24 cellular contexts compared by ENCODE assay signal in the genomic region with DNA sequence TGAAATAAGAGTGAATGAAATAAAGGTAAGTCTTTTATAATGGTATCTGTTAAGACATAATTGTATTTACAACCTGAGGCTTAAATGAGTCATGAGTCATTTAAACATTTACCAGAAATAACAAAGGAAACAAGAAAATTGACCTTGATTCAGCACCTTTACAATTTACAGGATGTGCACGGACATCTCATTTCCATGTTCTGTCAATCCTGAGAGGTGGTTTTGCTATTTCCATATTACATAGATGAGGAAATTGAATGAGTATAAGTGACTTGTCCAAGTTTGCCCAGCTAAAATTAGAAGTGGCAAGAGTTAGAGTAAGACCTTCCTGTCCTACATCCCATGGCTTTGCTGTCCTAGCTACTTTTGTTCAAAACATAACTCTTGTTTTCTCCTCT.
DNase-seq lines count a peak whose midpoint lies in the region; ATAC-seq, FAIRE-seq and TF ChIP-seq lines count a peak whose summit lies in the region.
"Had no signal": no experiment of that assay in that cellular context is flagged by ENCODE, and none has a peak within 500 bp of the region (broad histone marks: within the 10 kb centered on the region; RNA-seq: fewer than 3 reads in every experiment).

No MANE protein-coding gene starts in this region.

- H3K4me3 Mint-ChIP-seq in Caco-2 (ENCODE audit: unreplicated experiment) (no peak overlapping the region), endothelial cell (ENCODE audit: unreplicated experiment) (no peak overlapping the region)
- no peak overlapping the region for H3K4me3 Mint-ChIP-seq in activated CD8-positive, alpha-beta memory T cell treated with anti-CD3 and anti-CD28 coated beads, Interleukin-2, amount 10 ng/mL, durations not matched to agents 7 days and 5 days
- H3K4me3 Mint-ChIP-seq in activated CD4-positive, alpha-beta memory T cell treated with anti-CD3 and anti-CD28 coated beads, Interleukin-2, amount 10 ng/mL, durations not matched to agents 7 days and 5 days, result no peak overlapping the region
- H3K4me3 Mint-ChIP-seq: activated B cell treated with CpG ODN at 0.5 μM for 24 hours; activated naive CD4-positive, alpha-beta T cell treated with anti-CD3 and anti-CD28 coated beads, Interleukin-2, amount 10 ng/mL, durations not matched to agents 7 days and 5 days; activated T-cell treated with anti-CD3 and anti-CD28 coated beads, Interleukin-2, amount 50 U/mL, for 24 hours; effector memory CD8-positive, alpha-beta T cell had no signal

- intact Hi-C loops in Caco-2 (cut with micrococcal nuclease; ENCODE audit: unreplicated experiment), result no loop called here

- H3K4me1 Mint-ChIP-seq in Caco-2 (ENCODE audit: low read depth, unreplicated experiment), result no peaks in the 10 kb centered on the region
- peaks cover 18% of the 10 kb centered on the region for H3K4me1 Mint-ChIP-seq in endothelial cell (ENCODE audit: unreplicated experiment)
- H3K4me1 Mint-ChIP-seq in activated CD8-positive, alpha-beta memory T cell treated with anti-CD3 and anti-CD28 coated beads, Interleukin-2, amount 10 ng/mL, durations not matched to agents 7 days and 5 days, result no peaks in the 10 kb centered on the region
- no peaks in the 10 kb centered on the region for H3K4me1 Mint-ChIP-seq in activated CD4-positive, alpha-beta memory T cell treated with anti-CD3 and anti-CD28 coated beads, Interleukin-2, amount 10 ng/mL, durations not matched to agents 7 days and 5 days
- H3K4me1 Mint-ChIP-seq: activated B cell treated with CpG ODN at 0.5 μM for 24 hours; activated naive CD4-positive, alpha-beta T cell treated with anti-CD3 and anti-CD28 coated beads, Interleukin-2, amount 10 ng/mL, durations not matched to agents 7 days and 5 days had no signal

- no peak for ATAC-seq in activated CD8-positive, alpha-beta memory T cell treated with anti-CD3 and anti-CD28 coated beads, Interleukin-2, amount 10 ng/mL, durations not matched to agents 7 days and 5 days
- ATAC-seq: effector memory CD8-positive, alpha-beta T cell; sciatic nerve had no signal

- TF ChIP-seq CTCF in Caco-2 (IDR thresholded peaks at IDR 0.05; ENCODE audit: insufficient read depth in 1 of 2, low read depth in 1 of 2, low read length in 1 of 2, severe bottlenecking in 1 of 2, unreplicated experiment in 1 of 2) (no peak), endothelial cell (IDR thresholded peaks at IDR 0.05; ENCODE audit: unreplicated experiment) (no peak)

- no peaks in the 10 kb centered on the region for H3K9me3 ChIP-seq in Caco-2
- H3K9me3 ChIP-seq: uterus had no signal

- H3K27me3 Mint-ChIP-seq in Caco-2 (ENCODE audit: insufficient read depth, unreplicated experiment) (no peaks in the 10 kb centered on the region), endothelial cell (ENCODE audit: unreplicated experiment) (no peaks in the 10 kb centered on the region)
- H3K27me3 Mint-ChIP-seq in activated CD8-positive, alpha-beta memory T cell treated with anti-CD3 and anti-CD28 coated beads, Interleukin-2, amount 10 ng/mL, durations not matched to agents 7 days and 5 days, result no peaks in the 10 kb centered on the region
- H3K27me3 Mint-ChIP-seq in activated CD4-positive, alpha-beta memory T cell treated with anti-CD3 and anti-CD28 coated beads, Interleukin-2, amount 10 ng/mL, durations not matched to agents 7 days and 5 days, result no peaks in the 10 kb centered on the region
- H3K27me3 Mint-ChIP-seq: activated B cell treated with CpG ODN at 0.5 μM for 24 hours; activated naive CD4-positive, alpha-beta T cell treated with anti-CD3 and anti-CD28 coated beads, Interleukin-2, amount 10 ng/mL, durations not matched to agents 7 days and 5 days; activated T-cell treated with anti-CD3 and anti-CD28 coated beads, Interleukin-2, amount 50 U/mL, for 24 hours; effector memory CD8-positive, alpha-beta T cell had no signal

- CTCF ChIA-PET in Caco-2 (lab: Charles Lee), result no interaction called here
- CTCF ChIA-PET in activated CD8-positive, alpha-beta memory T cell treated with anti-CD3 and anti-CD28 coated beads, Interleukin-2, amount 10 ng/mL, durations not matched to agents 7 days and 5 days (lab: Charles Lee), result no interaction called here
- CTCF ChIA-PET in activated CD4-positive, alpha-beta memory T cell treated with anti-CD3 and anti-CD28 coated beads, Interleukin-2, amount 10 ng/mL, durations not matched to agents 7 days and 5 days (lab: Charles Lee), result no interaction called here

- no peak for FAIRE-seq in HTR-8/SVneo (lab: Jason Lieb, UNC)
- FAIRE-seq: GM12891, GM19239 had no signal

- peaks cover 20% of the 10 kb centered on the region for H3K36me3 Mint-ChIP-seq in Caco-2 (ENCODE audit: insufficient read depth, unreplicated experiment)
- H3K36me3 Mint-ChIP-seq in endothelial cell (ENCODE audit: low read depth, unreplicated experiment), result no peaks in the 10 kb centered on the region
- no peaks in the 10 kb centered on the region for H3K36me3 Mint-ChIP-seq in activated CD8-positive, alpha-beta memory T cell treated with anti-CD3 and anti-CD28 coated beads, Interleukin-2, amount 10 ng/mL, durations not matched to agents 7 days and 5 days
- no peaks in the 10 kb centered on the region for H3K36me3 Mint-ChIP-seq in activated CD4-positive, alpha-beta memory T cell treated with anti-CD3 and anti-CD28 coated beads, Interleukin-2, amount 10 ng/mL, durations not matched to agents 7 days and 5 days (ENCODE audit: low read depth)

- no peaks in the 10 kb centered on the region for H3K9me3 Mint-ChIP-seq in Caco-2 (ENCODE audit: unreplicated experiment)
- no peaks in the 10 kb centered on the region for H3K9me3 Mint-ChIP-seq in endothelial cell (ENCODE audit: unreplicated experiment)
- H3K9me3 Mint-ChIP-seq in activated CD8-positive, alpha-beta memory T cell treated with anti-CD3 and anti-CD28 coated beads, Interleukin-2, amount 10 ng/mL, durations not matched to agents 7 days and 5 days (ENCODE audit: low read depth), result no peaks in the 10 kb centered on the region
- peaks cover 3% of the 10 kb centered on the region for H3K9me3 Mint-ChIP-seq in activated CD4-positive, alpha-beta memory T cell treated with anti-CD3 and anti-CD28 coated beads, Interleukin-2, amount 10 ng/mL, durations not matched to agents 7 days and 5 days
- H3K9me3 Mint-ChIP-seq: activated B cell treated with CpG ODN at 0.5 μM for 24 hours; activated T-cell treated with anti-CD3 and anti-CD28 coated beads, Interleukin-2, amount 50 U/mL, for 24 hours; effector memory CD8-positive, alpha-beta T cell had no signal

- no TSS peak for BruUV-seq in Caco-2 (replicated peaks; lab: Mats Ljungman, UMichigan)

- H3K27ac Mint-ChIP-seq in Caco-2 (ENCODE audit: unreplicated experiment) (peak overlapping the region; percentile 0), endothelial cell (ENCODE audit: unreplicated experiment) (peak overlapping the region; percentile 54)
- H3K27ac Mint-ChIP-seq in activated CD8-positive, alpha-beta memory T cell treated with anti-CD3 and anti-CD28 coated beads, Interleukin-2, amount 10 ng/mL, durations not matched to agents 7 days and 5 days, result no peak overlapping the region
- H3K27ac Mint-ChIP-seq in activated CD4-positive, alpha-beta memory T cell treated with anti-CD3 and anti-CD28 coated beads, Interleukin-2, amount 10 ng/mL, durations not matched to agents 7 days and 5 days, result no peak overlapping the region
- H3K27ac Mint-ChIP-seq: activated B cell treated with CpG ODN at 0.5 μM for 24 hours; activated naive CD4-positive, alpha-beta T cell treated with anti-CD3 and anti-CD28 coated beads, Interleukin-2, amount 10 ng/mL, durations not matched to agents 7 days and 5 days; activated T-cell treated with anti-CD3 and anti-CD28 coated beads, Interleukin-2, amount 50 U/mL, for 24 hours; effector memory CD8-positive, alpha-beta T cell had no signal

- H3K4me1 ChIP-seq in Caco-2, result peaks cover 21% of the 10 kb centered on the region
- H3K4me1 ChIP-seq: uterus had no signal

- H3K36me3 ChIP-seq in Caco-2 (ENCODE audit: control insufficient read depth, insufficient read depth, low read length), result no peaks in the 10 kb centered on the region
- H3K36me3 ChIP-seq: uterus had no signal

- POLR2A ChIA-PET in Caco-2 (lab: Charles Lee), result no interaction called here
- POLR2A ChIA-PET in activated CD4-positive, alpha-beta memory T cell treated with anti-CD3 and anti-CD28 coated beads, Interleukin-2, amount 10 ng/mL, durations not matched to agents 7 days and 5 days (lab: Charles Lee), result no interaction called here

- no peak for DNase-seq in Caco-2
- peak; percentile 48 for DNase-seq in NCI-H146 (lab: John Stamatoyannopoulos, UW)
- no peak for DNase-seq in endothelial cell (ENCODE audit: low spot score)
- peak; percentile 58 to 62 for DNase-seq in lung microvascular endothelial cell (ENCODE audit: low read depth in 2 of 2)
- DNase-seq in HTR-8/SVneo (ENCODE audit: insufficient read length, low spot score), result no peak
- DNase-seq in activated CD8-positive, alpha-beta memory T cell treated with anti-CD3 and anti-CD28 coated beads, Interleukin-2, amount 10 ng/mL, durations not matched to agents 7 days and 5 days, result no peak
- DNase-seq in activated CD4-positive, alpha-beta memory T cell treated with anti-CD3 and anti-CD28 coated beads, Interleukin-2, amount 10 ng/mL, durations not matched to agents 7 days and 5 days, result no peak
- no peak for DNase-seq in activated naive CD4-positive, alpha-beta T cell treated with Interleukin-2 at 50 U/mL for 16 hours
- DNase-seq: activated B cell treated with CpG ODN at 0.5 μM for 24 hours; activated CD4-positive, alpha-beta T cell treated with anti-CD3 and anti-CD28 coated beads, Interleukin-2, amount 50 U/mL, for 48 hours; activated naive CD4-positive, alpha-beta T cell treated with anti-CD3 and anti-CD28 coated beads, Interleukin-2, amount 10 ng/mL, durations not matched to agents 7 days and 5 days; activated T-cell treated with anti-CD3 and anti-CD28 coated beads, Interleukin-2, amount 50 U/mL, for 24 hours; anterior cingulate cortex; effector memory CD8-positive, alpha-beta T cell; GOT3; KBM-7; NCI-H1048; NCI-H2029 treated with DMSO at 0.1 percent for 48 hours; substantia nigra; T-helper 9 cell; uterus had no signal

- H3K4me3 ChIP-seq in Caco-2 (ENCODE audit: low read depth, low read length), result no peak overlapping the region
- H3K4me3 ChIP-seq: uterus had no signal

- H3K27me3 ChIP-seq in Caco-2 (replicated peaks; ENCODE audit: control insufficient read depth, insufficient read depth, low read length), result no peaks in the 10 kb centered on the region
- H3K27me3 ChIP-seq: uterus had no signal

Comparison
In these comparisons a context has a peak if more than half of its experiments do, and no peak if none do; other contexts are left out.
1. DNase-seq: peak in NCI-H146 (single experiment) and lung microvascular endothelial cell (2 of 2); none in Caco-2 (0 of 2), endothelial cell (single experiment), HTR-8/SVneo (single experiment), activated CD8-positive, alpha-beta memory T cell treated with anti-CD3 and anti-CD28 coated beads, Interleukin-2, amount 10 ng/mL, durations not matched to agents 7 days and 5 days (single experiment), activated CD4-positive, alpha-beta memory T cell treated with anti-CD3 and anti-CD28 coated beads, Interleukin-2, amount 10 ng/mL, durations not matched to agents 7 days and 5 days (single experiment) and activated naive CD4-positive, alpha-beta T cell treated with Interleukin-2 at 50 U/mL for 16 hours (single experiment).
2. H3K27ac Mint-ChIP-seq: peak in Caco-2 (single experiment) and endothelial cell (single experiment); none in activated CD8-positive, alpha-beta memory T cell treated with anti-CD3 and anti-CD28 coated beads, Interleukin-2, amount 10 ng/mL, durations not matched to agents 7 days and 5 days (single experiment) and activated CD4-positive, alpha-beta memory T cell treated with anti-CD3 and anti-CD28 coated beads, Interleukin-2, amount 10 ng/mL, durations not matched to agents 7 days and 5 days (single experiment).